In the genomic region with DNA sequence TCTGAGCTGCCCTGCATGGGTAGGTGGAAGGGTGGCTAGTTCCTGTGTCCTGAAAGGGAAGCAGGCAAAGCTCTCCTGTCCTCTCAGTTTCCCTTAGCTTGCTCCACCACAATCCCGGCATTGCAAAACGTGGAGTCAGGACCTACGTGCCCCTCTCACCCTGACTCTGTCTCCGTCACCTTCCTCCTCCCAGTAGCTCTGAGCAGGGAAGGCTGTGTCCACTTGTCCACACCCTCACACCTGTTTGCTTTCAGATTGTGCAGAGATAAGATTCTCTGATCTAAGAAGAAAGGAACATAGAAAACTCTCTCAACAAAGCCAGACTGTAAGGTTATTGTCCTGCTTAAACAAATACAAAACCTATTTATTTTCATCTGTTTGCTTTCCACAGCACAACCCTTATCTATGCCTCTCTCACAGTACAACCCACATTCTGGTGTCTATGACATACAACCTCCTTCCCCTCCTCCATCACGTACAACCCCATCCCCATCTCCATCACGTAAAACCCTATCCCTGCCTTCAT, we compare ENCODE assay signal across 1 cellular context.
TF ChIP-seq lines count a peak whose summit lies in the region.

No MANE protein-coding gene starts in this region.

TF ChIP-seq in HepG2, 621 proteins besides CTCF, POLR2A, EP300 and RAD21 (continued from another document and continues in another):
- TF ChIP-seq, protein P1, sequence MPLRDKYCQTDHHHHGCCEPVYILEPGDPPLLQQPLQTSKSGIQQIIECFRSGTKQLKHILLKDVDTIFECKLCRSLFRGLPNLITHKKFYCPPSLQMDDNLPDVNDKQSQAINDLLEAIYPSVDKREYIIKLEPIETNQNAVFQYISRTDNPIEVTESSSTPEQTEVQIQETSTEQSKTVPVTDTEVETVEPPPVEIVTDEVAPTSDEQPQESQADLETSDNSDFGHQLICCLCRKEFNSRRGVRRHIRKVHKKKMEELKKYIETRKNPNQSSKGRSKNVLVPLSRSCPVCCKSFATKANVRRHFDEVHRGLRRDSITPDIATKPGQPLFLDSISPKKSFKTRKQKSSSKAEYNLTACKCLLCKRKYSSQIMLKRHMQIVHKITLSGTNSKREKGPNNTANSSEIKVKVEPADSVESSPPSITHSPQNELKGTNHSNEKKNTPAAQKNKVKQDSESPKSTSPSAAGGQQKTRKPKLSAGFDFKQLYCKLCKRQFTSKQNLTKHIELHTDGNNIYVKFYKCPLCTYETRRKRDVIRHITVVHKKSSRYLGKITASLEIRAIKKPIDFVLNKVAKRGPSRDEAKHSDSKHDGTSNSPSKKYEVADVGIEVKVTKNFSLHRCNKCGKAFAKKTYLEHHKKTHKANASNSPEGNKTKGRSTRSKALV (CRISPR knock-in tag; IDR thresholded peaks at IDR 0.05): no peak
- TF ChIP-seq, protein P2, sequence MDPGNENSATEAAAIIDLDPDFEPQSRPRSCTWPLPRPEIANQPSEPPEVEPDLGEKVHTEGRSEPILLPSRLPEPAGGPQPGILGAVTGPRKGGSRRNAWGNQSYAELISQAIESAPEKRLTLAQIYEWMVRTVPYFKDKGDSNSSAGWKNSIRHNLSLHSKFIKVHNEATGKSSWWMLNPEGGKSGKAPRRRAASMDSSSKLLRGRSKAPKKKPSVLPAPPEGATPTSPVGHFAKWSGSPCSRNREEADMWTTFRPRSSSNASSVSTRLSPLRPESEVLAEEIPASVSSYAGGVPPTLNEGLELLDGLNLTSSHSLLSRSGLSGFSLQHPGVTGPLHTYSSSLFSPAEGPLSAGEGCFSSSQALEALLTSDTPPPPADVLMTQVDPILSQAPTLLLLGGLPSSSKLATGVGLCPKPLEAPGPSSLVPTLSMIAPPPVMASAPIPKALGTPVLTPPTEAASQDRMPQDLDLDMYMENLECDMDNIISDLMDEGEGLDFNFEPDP (CRISPR knock-in tag; conservative IDR thresholded peaks at IDR 0.05): no peak
- TF ChIP-seq, protein P3, sequence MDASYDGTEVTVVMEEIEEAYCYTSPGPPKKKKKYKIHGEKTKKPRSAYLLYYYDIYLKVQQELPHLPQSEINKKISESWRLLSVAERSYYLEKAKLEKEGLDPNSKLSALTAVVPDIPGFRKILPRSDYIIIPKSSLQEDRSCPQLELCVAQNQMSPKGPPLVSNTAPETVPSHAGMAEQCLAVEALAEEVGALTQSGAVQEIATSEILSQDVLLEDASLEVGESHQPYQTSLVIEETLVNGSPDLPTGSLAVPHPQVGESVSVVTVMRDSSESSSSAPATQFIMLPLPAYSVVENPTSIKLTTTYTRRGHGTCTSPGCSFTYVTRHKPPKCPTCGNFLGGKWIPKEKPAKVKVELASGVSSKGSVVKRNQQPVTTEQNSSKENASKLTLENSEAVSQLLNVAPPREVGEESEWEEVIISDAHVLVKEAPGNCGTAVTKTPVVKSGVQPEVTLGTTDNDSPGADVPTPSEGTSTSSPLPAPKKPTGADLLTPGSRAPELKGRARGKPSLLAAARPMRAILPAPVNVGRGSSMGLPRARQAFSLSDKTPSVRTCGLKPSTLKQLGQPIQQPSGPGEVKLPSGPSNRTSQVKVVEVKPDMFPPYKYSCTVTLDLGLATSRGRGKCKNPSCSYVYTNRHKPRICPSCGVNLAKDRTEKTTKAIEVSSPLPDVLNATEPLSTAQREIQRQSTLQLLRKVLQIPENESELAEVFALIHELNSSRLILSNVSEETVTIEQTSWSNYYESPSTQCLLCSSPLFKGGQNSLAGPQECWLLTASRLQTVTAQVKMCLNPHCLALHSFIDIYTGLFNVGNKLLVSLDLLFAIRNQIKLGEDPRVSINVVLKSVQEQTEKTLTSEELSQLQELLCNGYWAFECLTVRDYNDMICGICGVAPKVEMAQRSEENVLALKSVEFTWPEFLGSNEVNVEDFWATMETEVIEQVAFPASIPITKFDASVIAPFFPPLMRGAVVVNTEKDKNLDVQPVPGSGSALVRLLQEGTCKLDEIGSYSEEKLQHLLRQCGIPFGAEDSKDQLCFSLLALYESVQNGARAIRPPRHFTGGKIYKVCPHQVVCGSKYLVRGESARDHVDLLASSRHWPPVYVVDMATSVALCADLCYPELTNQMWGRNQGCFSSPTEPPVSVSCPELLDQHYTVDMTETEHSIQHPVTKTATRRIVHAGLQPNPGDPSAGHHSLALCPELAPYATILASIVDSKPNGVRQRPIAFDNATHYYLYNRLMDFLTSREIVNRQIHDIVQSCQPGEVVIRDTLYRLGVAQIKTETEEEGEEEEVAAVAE (CRISPR knock-in tag; IDR thresholded peaks at IDR 0.05; ENCODE audit: borderline replicate concordance): 0 out of 2 replicates have a peak, but pooled peaks have one; percentile 55
- peak; percentile 94 for TF ChIP-seq MEF2D (CRISPR knock-in tag; IDR thresholded peaks at IDR 0.05)
- no peak for TF ChIP-seq AHR (CRISPR knock-in tag; IDR thresholded peaks at IDR 0.05)
- peak; percentile 98 for TF ChIP-seq RARA (CRISPR knock-in tag; IDR thresholded peaks at IDR 0.05)
- TF ChIP-seq ZFP36 (IDR thresholded peaks at IDR 0.05; ENCODE audit: borderline replicate concordance, low read depth, low read length, partially characterized antibody): no peak
- TF ChIP-seq TBP (CRISPR knock-in tag; IDR thresholded peaks at IDR 0.05): no peak
- TF ChIP-seq, protein P4, sequence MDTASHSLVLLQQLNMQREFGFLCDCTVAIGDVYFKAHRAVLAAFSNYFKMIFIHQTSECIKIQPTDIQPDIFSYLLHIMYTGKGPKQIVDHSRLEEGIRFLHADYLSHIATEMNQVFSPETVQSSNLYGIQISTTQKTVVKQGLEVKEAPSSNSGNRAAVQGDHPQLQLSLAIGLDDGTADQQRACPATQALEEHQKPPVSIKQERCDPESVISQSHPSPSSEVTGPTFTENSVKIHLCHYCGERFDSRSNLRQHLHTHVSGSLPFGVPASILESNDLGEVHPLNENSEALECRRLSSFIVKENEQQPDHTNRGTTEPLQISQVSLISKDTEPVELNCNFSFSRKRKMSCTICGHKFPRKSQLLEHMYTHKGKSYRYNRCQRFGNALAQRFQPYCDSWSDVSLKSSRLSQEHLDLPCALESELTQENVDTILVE (CRISPR knock-in tag; IDR thresholded peaks at IDR 0.05): peak; percentile 39; the same call in 1 of the 2 replicates
- no peak for TF ChIP-seq ZNF383 (CRISPR knock-in tag; IDR thresholded peaks at IDR 0.05; ENCODE audit: borderline replicate concordance)
- no peak for TF ChIP-seq SIN3B (IDR thresholded peaks at IDR 0.05; ENCODE audit: low read length)
- TF ChIP-seq NFIB (CRISPR knock-in tag; IDR thresholded peaks at IDR 0.05; ENCODE audit: borderline replicate concordance): no peak
- TF ChIP-seq, protein P5, sequence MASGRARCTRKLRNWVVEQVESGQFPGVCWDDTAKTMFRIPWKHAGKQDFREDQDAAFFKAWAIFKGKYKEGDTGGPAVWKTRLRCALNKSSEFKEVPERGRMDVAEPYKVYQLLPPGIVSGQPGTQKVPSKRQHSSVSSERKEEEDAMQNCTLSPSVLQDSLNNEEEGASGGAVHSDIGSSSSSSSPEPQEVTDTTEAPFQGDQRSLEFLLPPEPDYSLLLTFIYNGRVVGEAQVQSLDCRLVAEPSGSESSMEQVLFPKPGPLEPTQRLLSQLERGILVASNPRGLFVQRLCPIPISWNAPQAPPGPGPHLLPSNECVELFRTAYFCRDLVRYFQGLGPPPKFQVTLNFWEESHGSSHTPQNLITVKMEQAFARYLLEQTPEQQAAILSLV (CRISPR knock-in tag; IDR thresholded peaks at IDR 0.05; ENCODE audit: borderline replicate concordance): no peak
- TF ChIP-seq, protein P6, sequence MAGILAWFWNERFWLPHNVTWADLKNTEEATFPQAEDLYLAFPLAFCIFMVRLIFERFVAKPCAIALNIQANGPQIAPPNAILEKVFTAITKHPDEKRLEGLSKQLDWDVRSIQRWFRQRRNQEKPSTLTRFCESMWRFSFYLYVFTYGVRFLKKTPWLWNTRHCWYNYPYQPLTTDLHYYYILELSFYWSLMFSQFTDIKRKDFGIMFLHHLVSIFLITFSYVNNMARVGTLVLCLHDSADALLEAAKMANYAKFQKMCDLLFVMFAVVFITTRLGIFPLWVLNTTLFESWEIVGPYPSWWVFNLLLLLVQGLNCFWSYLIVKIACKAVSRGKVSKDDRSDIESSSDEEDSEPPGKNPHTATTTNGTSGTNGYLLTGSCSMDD (CRISPR knock-in tag; IDR thresholded peaks at IDR 0.05): no peak
- no peak for TF ChIP-seq SMARCC2 (IDR thresholded peaks at IDR 0.05)
- TF ChIP-seq DMAP1 (CRISPR knock-in tag; IDR thresholded peaks at IDR 0.05): no peak
- TF ChIP-seq, protein P7, sequence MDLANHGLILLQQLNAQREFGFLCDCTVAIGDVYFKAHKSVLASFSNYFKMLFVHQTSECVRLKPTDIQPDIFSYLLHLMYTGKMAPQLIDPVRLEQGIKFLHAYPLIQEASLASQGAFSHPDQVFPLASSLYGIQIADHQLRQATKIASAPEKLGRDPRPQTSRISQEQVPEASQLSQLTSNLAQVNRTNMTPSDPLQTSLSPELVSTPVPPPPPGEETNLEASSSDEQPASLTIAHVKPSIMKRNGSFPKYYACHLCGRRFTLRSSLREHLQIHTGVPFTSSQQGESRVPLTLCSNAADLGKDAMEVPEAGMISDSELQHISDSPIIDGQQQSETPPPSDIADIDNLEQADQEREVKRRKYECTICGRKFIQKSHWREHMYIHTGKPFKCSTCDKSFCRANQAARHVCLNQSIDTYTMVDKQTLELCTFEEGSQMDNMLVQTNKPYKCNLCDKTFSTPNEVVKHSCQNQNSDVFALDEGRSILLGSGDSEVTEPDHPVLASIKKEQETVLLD (CRISPR knock-in tag; IDR thresholded peaks at IDR 0.05; ENCODE audit: low read depth): no peak
- TF ChIP-seq ZNF737 (CRISPR knock-in tag; IDR thresholded peaks at IDR 0.05; ENCODE audit: borderline replicate concordance): no peak
- 0 out of 2 replicates have a peak, but pooled peaks have one; percentile 64 for TF ChIP-seq NFKBIZ (CRISPR knock-in tag; IDR thresholded peaks at IDR 0.05)
- no peak for TF ChIP-seq ZNF552 (CRISPR knock-in tag; IDR thresholded peaks at IDR 0.05; ENCODE audit: borderline replicate concordance)
- peak; percentile 98 for TF ChIP-seq SOX13 (IDR thresholded peaks at IDR 0.05)
- TF ChIP-seq SOX13 (CRISPR knock-in tag; conservative IDR thresholded peaks at IDR 0.05 in 1 of 2, IDR thresholded peaks at IDR 0.05 in 1 of 2): peak in 1 of 2 experiments; percentile 100; a peak in 2 of 4 replicates
- TF ChIP-seq, protein P8, sequence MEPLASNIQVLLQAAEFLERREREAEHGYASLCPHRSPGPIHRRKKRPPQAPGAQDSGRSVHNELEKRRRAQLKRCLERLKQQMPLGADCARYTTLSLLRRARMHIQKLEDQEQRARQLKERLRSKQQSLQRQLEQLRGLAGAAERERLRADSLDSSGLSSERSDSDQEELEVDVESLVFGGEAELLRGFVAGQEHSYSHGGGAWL (CRISPR knock-in tag; IDR thresholded peaks at IDR 0.05): no peak
- TF ChIP-seq TEAD3 (CRISPR knock-in tag; optimal IDR thresholded peaks at IDR 0.05; ENCODE audit: borderline replicate concordance): peak; percentile 88
- TF ChIP-seq ZNF768 (CRISPR knock-in tag; IDR thresholded peaks at IDR 0.05): no peak
- no peak for TF ChIP-seq RELA (CRISPR knock-in tag; IDR thresholded peaks at IDR 0.05)
- peak; percentile 81; the same call in 1 of the 2 replicates for TF ChIP-seq TARDBP (CRISPR knock-in tag; IDR thresholded peaks at IDR 0.05)
- no peak for TF ChIP-seq ZSCAN22 (CRISPR knock-in tag; IDR thresholded peaks at IDR 0.05)
- no peak for TF ChIP-seq SP2 (CRISPR knock-in tag; IDR thresholded peaks at IDR 0.05)
- TF ChIP-seq HDAC1 (CRISPR knock-in tag; IDR thresholded peaks at IDR 0.05): peak; percentile 97
- TF ChIP-seq KAT7 (CRISPR knock-in tag; IDR thresholded peaks at IDR 0.05; ENCODE audit: borderline replicate concordance): no peak
- TF ChIP-seq, protein P9, sequence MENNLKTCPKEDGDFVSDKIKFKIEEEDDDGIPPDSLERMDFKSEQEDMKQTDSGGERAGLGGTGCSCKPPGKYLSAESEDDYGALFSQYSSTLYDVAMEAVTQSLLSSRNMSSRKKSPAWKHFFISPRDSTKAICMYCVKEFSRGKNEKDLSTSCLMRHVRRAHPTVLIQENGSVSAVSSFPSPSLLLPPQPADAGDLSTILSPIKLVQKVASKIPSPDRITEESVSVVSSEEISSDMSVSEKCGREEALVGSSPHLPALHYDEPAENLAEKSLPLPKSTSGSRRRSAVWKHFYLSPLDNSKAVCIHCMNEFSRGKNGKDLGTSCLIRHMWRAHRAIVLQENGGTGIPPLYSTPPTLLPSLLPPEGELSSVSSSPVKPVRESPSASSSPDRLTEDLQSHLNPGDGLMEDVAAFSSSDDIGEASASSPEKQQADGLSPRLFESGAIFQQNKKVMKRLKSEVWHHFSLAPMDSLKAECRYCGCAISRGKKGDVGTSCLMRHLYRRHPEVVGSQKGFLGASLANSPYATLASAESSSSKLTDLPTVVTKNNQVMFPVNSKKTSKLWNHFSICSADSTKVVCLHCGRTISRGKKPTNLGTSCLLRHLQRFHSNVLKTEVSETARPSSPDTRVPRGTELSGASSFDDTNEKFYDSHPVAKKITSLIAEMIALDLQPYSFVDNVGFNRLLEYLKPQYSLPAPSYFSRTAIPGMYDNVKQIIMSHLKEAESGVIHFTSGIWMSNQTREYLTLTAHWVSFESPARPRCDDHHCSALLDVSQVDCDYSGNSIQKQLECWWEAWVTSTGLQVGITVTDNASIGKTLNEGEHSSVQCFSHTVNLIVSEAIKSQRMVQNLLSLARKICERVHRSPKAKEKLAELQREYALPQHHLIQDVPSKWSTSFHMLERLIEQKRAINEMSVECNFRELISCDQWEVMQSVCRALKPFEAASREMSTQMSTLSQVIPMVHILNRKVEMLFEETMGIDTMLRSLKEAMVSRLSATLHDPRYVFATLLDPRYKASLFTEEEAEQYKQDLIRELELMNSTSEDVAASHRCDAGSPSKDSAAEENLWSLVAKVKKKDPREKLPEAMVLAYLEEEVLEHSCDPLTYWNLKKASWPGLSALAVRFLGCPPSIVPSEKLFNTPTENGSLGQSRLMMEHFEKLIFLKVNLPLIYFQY (CRISPR knock-in tag; IDR thresholded peaks at IDR 0.05; ENCODE audit: borderline replicate concordance): no peak; the same call in 1 of the 2 replicates
- peak; percentile 72; the same call in 1 of the 2 replicates for TF ChIP-seq ZNF430 (CRISPR knock-in tag; IDR thresholded peaks at IDR 0.05)
- no peak for TF ChIP-seq ZNF547 (CRISPR knock-in tag; IDR thresholded peaks at IDR 0.05)
- TF ChIP-seq NFIC (IDR thresholded peaks at IDR 0.05; ENCODE audit: low read length): peak; percentile 97
- TF ChIP-seq SNRNP70 (IDR thresholded peaks at IDR 0.05; ENCODE audit: low read depth, low read length): no peak
- TF ChIP-seq TBX2 (CRISPR knock-in tag; IDR thresholded peaks at IDR 0.05; ENCODE audit: borderline replicate concordance): peak; percentile 99
- 0 out of 4 replicates have a peak, but pooled peaks of 1 of the 2 experiments have one; percentile 10 for TF ChIP-seq MAFK (conservative IDR thresholded peaks at IDR 0.05 in 1 of 2, IDR thresholded peaks at IDR 0.05 in 1 of 2; ENCODE audit: low read length in 2 of 2)
- TF ChIP-seq AGO1 (IDR thresholded peaks at IDR 0.05; ENCODE audit: low read depth, low read length, poor library complexity, severe bottlenecking): no peak
- peak; percentile 41; the same call in 1 of the 2 replicates for TF ChIP-seq ZNF709 (CRISPR knock-in tag; IDR thresholded peaks at IDR 0.05)
- peak; percentile 57 for TF ChIP-seq ASH2L (IDR thresholded peaks at IDR 0.05; ENCODE audit: insufficient read length, low read depth, low read length)
- peak; percentile 11; the same call in 1 of the 2 replicates for TF ChIP-seq MAFF (IDR thresholded peaks at IDR 0.05; ENCODE audit: low read depth, low read length)
- TF ChIP-seq, protein P10, sequence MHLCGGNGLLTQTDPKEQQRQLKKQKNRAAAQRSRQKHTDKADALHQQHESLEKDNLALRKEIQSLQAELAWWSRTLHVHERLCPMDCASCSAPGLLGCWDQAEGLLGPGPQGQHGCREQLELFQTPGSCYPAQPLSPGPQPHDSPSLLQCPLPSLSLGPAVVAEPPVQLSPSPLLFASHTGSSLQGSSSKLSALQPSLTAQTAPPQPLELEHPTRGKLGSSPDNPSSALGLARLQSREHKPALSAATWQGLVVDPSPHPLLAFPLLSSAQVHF (CRISPR knock-in tag; IDR thresholded peaks at IDR 0.05): no peak
- TF ChIP-seq ZFYVE20 (CRISPR knock-in tag; IDR thresholded peaks at IDR 0.05; ENCODE audit: borderline replicate concordance, low read depth): no peak
- TF ChIP-seq ZFY (CRISPR knock-in tag; IDR thresholded peaks at IDR 0.05): no peak
- TF ChIP-seq ZNF615 (CRISPR knock-in tag; IDR thresholded peaks at IDR 0.05; ENCODE audit: borderline replicate concordance): no peak
